Comparison of ENCODE assay signal across 35 cellular contexts in the genomic region with DNA sequence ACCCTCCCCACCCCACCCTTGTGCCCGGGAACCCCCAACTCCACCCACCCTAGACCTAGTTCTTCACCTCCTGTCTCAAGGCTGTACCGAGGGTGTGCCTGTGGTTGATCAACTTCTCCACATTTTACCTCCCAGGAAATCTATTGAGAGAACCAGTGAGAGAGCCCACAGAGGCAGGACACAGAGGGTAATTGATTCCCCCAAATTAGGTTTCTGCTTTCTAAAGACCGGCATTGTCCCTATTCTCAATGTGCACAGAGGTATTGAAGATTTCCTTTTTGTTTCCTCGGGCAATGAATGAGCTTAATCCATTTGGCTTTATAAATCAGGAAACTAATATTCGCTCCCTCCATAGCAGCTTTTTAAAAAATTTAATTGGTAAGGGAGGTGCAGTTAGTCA. TPM values are rescaled to one million over a fixed set of nuclear protein-coding genes. Genes with fewer than 3 reads are reported as not detected.
"Had no signal": no experiment of that assay in that cellular context is flagged by ENCODE, and none has a peak within 500 bp of the region (broad histone marks: within the 10 kb centered on the region; RNA-seq: fewer than 3 reads in every experiment).

No MANE protein-coding gene starts in this region.

- H3K36me3 ChIP-seq: gastroesophageal sphincter, pancreas, prostate gland, sigmoid colon, upper lobe of right lung had no signal

- H3K9me3 Mint-ChIP-seq: activated naive CD4-positive, alpha-beta T cell treated with anti-CD3 and anti-CD28 coated beads for 36 hours; activated naive CD8-positive, alpha-beta T cell treated with anti-CD3 and anti-CD28 coated beads, Interleukin-2, amount 50 U/mL, for 24 hours; central memory CD8-positive, alpha-beta T cell; naive thymus-derived CD8-positive, alpha-beta T cell; stimulated activated naive CD8-positive, alpha-beta T cell treated with anti-CD3 and anti-CD28 coated beads, Interleukin-15, amount 100 ng/mL, for 72 hours had no signal

- ATAC-seq: activated CD4-positive, alpha-beta T cell treated with anti-CD3 and anti-CD28 coated beads for 36 hours; activated CD8-positive, alpha-beta memory T cell treated with anti-CD3 and anti-CD28 coated beads, Interleukin-2, amount 10 ng/mL, durations not matched to agents 7 days and 5 days; activated CD8-positive, alpha-beta T cell treated with anti-CD3 and anti-CD28 coated beads, Interleukin-2, amount 10 ng/mL, durations not matched to agents 7 days and 5 days; activated naive CD8-positive, alpha-beta T cell treated with anti-CD3 and anti-CD28 coated beads, Interleukin-2, amount 50 U/mL, for 24 hours; gastroesophageal sphincter; left colon; naive thymus-derived CD8-positive, alpha-beta T cell; pancreas; stimulated activated memory B cell treated with anti-CD40 and anti-IgM and Interleukin-4, amounts not matched to agents 10 μg/mL and 1 μg/mL and 100 μg/mL, for 72 hours; stimulated activated naive CD8-positive, alpha-beta T cell treated with anti-CD3 and anti-CD28 coated beads, Interleukin-15, amount 100 ng/mL, for 72 hours; upper lobe of right lung had no signal

- H3K4me3 Mint-ChIP-seq: activated CD4-positive, alpha-beta T cell treated with anti-CD3 and anti-CD28 coated beads for 36 hours; activated CD8-positive, alpha-beta memory T cell treated with anti-CD3 and anti-CD28 coated beads, Interleukin-2, amount 10 ng/mL, durations not matched to agents 7 days and 5 days; activated CD8-positive, alpha-beta T cell treated with anti-CD3 and anti-CD28 coated beads, Interleukin-2, amount 10 ng/mL, durations not matched to agents 7 days and 5 days; stimulated activated naive CD8-positive, alpha-beta T cell treated with anti-CD3 and anti-CD28 coated beads, Interleukin-15, amount 100 ng/mL, for 72 hours had no signal

- H3K9me3 ChIP-seq: gastroesophageal sphincter, pancreas, prostate gland, sigmoid colon, upper lobe of right lung had no signal

- H3K27ac Mint-ChIP-seq: activated CD4-positive, alpha-beta T cell treated with anti-CD3 and anti-CD28 coated beads for 36 hours; activated CD8-positive, alpha-beta memory T cell treated with anti-CD3 and anti-CD28 coated beads, Interleukin-2, amount 10 ng/mL, durations not matched to agents 7 days and 5 days; activated CD8-positive, alpha-beta T cell treated with anti-CD3 and anti-CD28 coated beads, Interleukin-2, amount 10 ng/mL, durations not matched to agents 7 days and 5 days; activated naive CD4-positive, alpha-beta T cell treated with anti-CD3 and anti-CD28 coated beads for 36 hours; activated naive CD8-positive, alpha-beta T cell treated with anti-CD3 and anti-CD28 coated beads, Interleukin-2, amount 50 U/mL, for 24 hours; stimulated activated memory B cell treated with anti-CD40 and anti-IgM and Interleukin-4, amounts not matched to agents 10 μg/mL and 1 μg/mL and 100 μg/mL, for 72 hours; stimulated activated naive CD8-positive, alpha-beta T cell treated with anti-CD3 and anti-CD28 coated beads, Interleukin-15, amount 100 ng/mL, for 72 hours had no signal

- H3K4me1 ChIP-seq: pancreas, prostate gland had no signal

- DNase-seq: activated CD4-positive, alpha-beta T cell treated with anti-CD3 and anti-CD28 coated beads for 36 hours; activated CD4-positive, CD25-positive, alpha-beta regulatory T cell; activated CD8-positive, alpha-beta memory T cell treated with anti-CD3 and anti-CD28 coated beads, Interleukin-2, amount 10 ng/mL, durations not matched to agents 7 days and 5 days; activated CD8-positive, alpha-beta T cell treated with anti-CD3 and anti-CD28 coated beads, Interleukin-2, amount 10 ng/mL, durations not matched to agents 7 days and 5 days; activated effector memory CD4-positive, alpha-beta T cell treated with Interleukin-2 at 50 U/mL for 16 hours; activated naive CD4-positive, alpha-beta T cell treated with anti-CD3 and anti-CD28 coated beads for 36 hours; activated naive CD8-positive, alpha-beta T cell treated with anti-CD3 and anti-CD28 coated beads, Interleukin-2, amount 50 U/mL, for 24 hours; amygdala; dermis blood vessel endothelial cell; effector memory CD4-positive, alpha-beta T cell; erythroblast; left colon; midbrain; naive thymus-derived CD8-positive, alpha-beta T cell; retina; small intestine; stimulated activated CD4-positive, alpha-beta T cell treated with anti-CD3 and anti-CD28 coated beads, Interleukin-1b, Interleukin-23, amount 100 ng/mL, for 48 hours; stimulated activated CD4-positive, alpha-beta T cell treated with anti-CD3 and anti-CD28 coated beads, Interleukin-4, amount 100 ng/mL, for 4 hours; stimulated activated CD8-positive, alpha-beta memory T cell treated with anti-CD3 and anti-CD28 coated beads, Interleukin-4, amount 100 ng/mL, for 48 hours; stimulated activated naive CD8-positive, alpha-beta T cell treated with anti-CD3 and anti-CD28 coated beads, Interleukin-15, amount 100 ng/mL, for 72 hours; substantia nigra had no signal

- H3K27ac ChIP-seq: gastroesophageal sphincter, hepatocyte, pancreas, prostate gland, sigmoid colon, upper lobe of right lung had no signal

- H3K4me3 ChIP-seq: hepatocyte, pancreas, prostate gland, sigmoid colon, upper lobe of right lung had no signal

- H3K4me1 Mint-ChIP-seq: activated CD4-positive, alpha-beta T cell treated with anti-CD3 and anti-CD28 coated beads for 36 hours; central memory CD8-positive, alpha-beta T cell had no signal

- H3K36me3 Mint-ChIP-seq: activated CD8-positive, alpha-beta memory T cell treated with anti-CD3 and anti-CD28 coated beads, Interleukin-2, amount 10 ng/mL, durations not matched to agents 7 days and 5 days; naive thymus-derived CD8-positive, alpha-beta T cell; stimulated activated memory B cell treated with anti-CD40 and anti-IgM and Interleukin-4, amounts not matched to agents 10 μg/mL and 1 μg/mL and 100 μg/mL, for 72 hours had no signal

RNA-seq across cellular contexts. Expression of gene LMO1, which starts 6.0 kb away (rescaled TPM):
- total RNA-seq: activated CD4-positive, alpha-beta T cell treated with anti-CD3 and anti-CD28 coated beads for 36 hours; activated CD8-positive, alpha-beta memory T cell treated with anti-CD3 and anti-CD28 coated beads, Interleukin-2, amount 10 ng/mL, durations not matched to agents 7 days and 5 days; activated CD8-positive, alpha-beta T cell treated with anti-CD3 and anti-CD28 coated beads, Interleukin-2, amount 10 ng/mL, durations not matched to agents 7 days and 5 days; activated naive CD4-positive, alpha-beta T cell treated with anti-CD3 and anti-CD28 coated beads for 36 hours; bronchial epithelial cell; dermis blood vessel endothelial cell; fibroblast of lung; fibroblast of villous mesenchyme; gastroesophageal sphincter; hepatocyte; kidney; left colon; liver; naive thymus-derived CD8-positive, alpha-beta T cell; prostate gland; T-helper 1 cell treated with Interleukin-12 subunit alpha and Interleukin-12 subunit beta and Interleukin-4 antibody, amounts not matched to agents 30 ng/mL and 1 ng/mL, for 36 hours; upper lobe of right lung had no signal
